ENCODE assay signal across 18 cellular contexts in genomic region chr4:1991596-1992434, GRCh38. TPM values are rescaled to one million over a fixed set of nuclear protein-coding genes. Genes with fewer than 3 reads are reported as not detected.
DNase-seq lines count a peak whose midpoint lies in the region; ATAC-seq and TF ChIP-seq lines count a peak whose summit lies in the region.
"Had no signal": no experiment of that assay in that cellular context is flagged by ENCODE, and none has a peak within 500 bp of the region (broad histone marks: within the 10 kb centered on the region; RNA-seq: fewer than 3 reads in every experiment).

No MANE protein-coding gene starts in this region.

- peaks cover 4% of the 10 kb centered on the region for H3K36me3 ChIP-seq in mucosa of stomach (ENCODE audit: control insufficient read depth, insufficient read depth, low read length)
- H3K36me3 ChIP-seq in aorta (ENCODE audit: control insufficient read depth in 1 of 2, insufficient read depth in 2 of 2, low read length in 1 of 2): peaks cover 0 to 5% of the 10 kb centered on the region in 2 donors

- H3K4me1 Mint-ChIP-seq in natural killer cell treated with Interleukin-12 subunit alpha and Interleukin-12 subunit beta and Interleukin-15 and Interleukin-18, amount 100 ng/mL, for 72 hours (ENCODE audit: low read depth in 2 of 2): peaks cover 0 to 5% of the 10 kb centered on the region in 2 donors
- H3K4me1 Mint-ChIP-seq in natural killer cell (peaks cover 10 to 12% of the 10 kb centered on the region in 2 donors), chondrocyte (ENCODE audit: low read depth) (no peaks in the 10 kb centered on the region)
- H3K4me1 Mint-ChIP-seq in activated CD4-positive, alpha-beta memory T cell treated with anti-CD3 and anti-CD28 coated beads, Interleukin-2, amount 10 ng/mL, durations not matched to agents 7 days and 5 days: no peaks in the 10 kb centered on the region
- H3K4me1 Mint-ChIP-seq: activated naive CD4-positive, alpha-beta T cell treated with anti-CD3 and anti-CD28 coated beads, Interleukin-2, amount 10 ng/mL, durations not matched to agents 7 days and 5 days had no signal

- DNase-seq in natural killer cell treated with Interleukin-12 subunit alpha and Interleukin-12 subunit beta and Interleukin-15 and Interleukin-18, amount 100 ng/mL, for 72 hours (ENCODE audit: low spot score): peak; percentile 52
- DNase-seq in natural killer cell (no peak), chondrocyte (ENCODE audit: low spot score) (peak; percentile 91), aorta (peak in 1 of 2 donors; percentile 64), NCI-H1694 (lab: John Stamatoyannopoulos, UW) (no peak), SW480 (ENCODE audit: low spot score) (no peak)
- no peak for DNase-seq in activated CD4-positive, alpha-beta memory T cell treated with anti-CD3 and anti-CD28 coated beads, Interleukin-2, amount 10 ng/mL, durations not matched to agents 7 days and 5 days
- DNase-seq: activated CD8-positive, alpha-beta memory T cell treated with anti-CD3 and anti-CD28 coated beads, Interleukin-2, amount 50 U/mL, for 4 hours; activated naive CD4-positive, alpha-beta T cell treated with anti-CD3 and anti-CD28 coated beads, Interleukin-2, amount 10 ng/mL, durations not matched to agents 7 days and 5 days; brain microvascular endothelial cell; EL; GOT3; NCI-H1436; NCI-H345; SJCRH30 had no signal

- intact Hi-C loops in natural killer cell (cut with micrococcal nuclease): no loop called here
- intact Hi-C loops in aorta (cut with DNase I): no loop called here

- WGBS in aorta, 2 donors: 93% methylated on average over 37 of the region's 37 CpGs

- H3K9me3 Mint-ChIP-seq in natural killer cell treated with Interleukin-12 subunit alpha and Interleukin-12 subunit beta and Interleukin-15 and Interleukin-18, amount 100 ng/mL, for 72 hours: no peaks in the 10 kb centered on the region
- H3K9me3 Mint-ChIP-seq in natural killer cell: no peaks in the 10 kb centered on the region
- no peaks in the 10 kb centered on the region for H3K9me3 Mint-ChIP-seq in chondrocyte (ENCODE audit: low read depth)
- peaks cover 10% of the 10 kb centered on the region for H3K9me3 Mint-ChIP-seq in activated CD4-positive, alpha-beta memory T cell treated with anti-CD3 and anti-CD28 coated beads, Interleukin-2, amount 10 ng/mL, durations not matched to agents 7 days and 5 days

- no peak overlapping the region for H3K27ac ChIP-seq in aorta (ENCODE audit: low read depth in 1 of 2, low read length in 2 of 2)
- H3K27ac ChIP-seq: brain microvascular endothelial cell, SJCRH30 had no signal

- peak; percentile 26 to 28 for ATAC-seq in natural killer cell treated with Interleukin-12 subunit alpha and Interleukin-12 subunit beta and Interleukin-15 and Interleukin-18, amount 100 ng/mL, for 72 hours
- ATAC-seq in natural killer cell (no peak), aorta (ENCODE audit: low FRiP score) (peak; percentile 44)
- ATAC-seq: activated CD4-positive, CD25-positive, alpha-beta regulatory T cell treated with anti-CD3 and anti-CD28 coated beads, Interleukin-2, amount 50 U/mL, for 24 hours had no signal

- H3K36me3 Mint-ChIP-seq in natural killer cell treated with Interleukin-12 subunit alpha and Interleukin-12 subunit beta and Interleukin-15 and Interleukin-18, amount 100 ng/mL, for 72 hours: peaks cover 7% of the 10 kb centered on the region
- H3K36me3 Mint-ChIP-seq in natural killer cell: peaks cover 9% of the 10 kb centered on the region
- H3K36me3 Mint-ChIP-seq in chondrocyte (ENCODE audit: low read depth): peaks cover 5% of the 10 kb centered on the region
- H3K36me3 Mint-ChIP-seq in activated CD4-positive, alpha-beta memory T cell treated with anti-CD3 and anti-CD28 coated beads, Interleukin-2, amount 10 ng/mL, durations not matched to agents 7 days and 5 days (ENCODE audit: low read depth): peaks cover 32% of the 10 kb centered on the region

- peak overlapping the region; percentile 28 for H3K9ac ChIP-seq in mucosa of stomach (ENCODE audit: low read length)

- TF ChIP-seq CTCF in natural killer cell (IDR thresholded peaks at IDR 0.05) (no peak), chondrocyte (IDR thresholded peaks at IDR 0.05) (no peak)

- H3K27ac Mint-ChIP-seq in natural killer cell treated with Interleukin-12 subunit alpha and Interleukin-12 subunit beta and Interleukin-15 and Interleukin-18, amount 100 ng/mL, for 72 hours: no peak overlapping the region
- no peak overlapping the region for H3K27ac Mint-ChIP-seq in natural killer cell
- no peak overlapping the region for H3K27ac Mint-ChIP-seq in chondrocyte (ENCODE audit: unreplicated experiment)
- no peak overlapping the region for H3K27ac Mint-ChIP-seq in activated CD4-positive, alpha-beta memory T cell treated with anti-CD3 and anti-CD28 coated beads, Interleukin-2, amount 10 ng/mL, durations not matched to agents 7 days and 5 days
- H3K27ac Mint-ChIP-seq: activated naive CD4-positive, alpha-beta T cell treated with anti-CD3 and anti-CD28 coated beads, Interleukin-2, amount 10 ng/mL, durations not matched to agents 7 days and 5 days had no signal

- CTCF ChIA-PET in activated CD4-positive, alpha-beta memory T cell treated with anti-CD3 and anti-CD28 coated beads, Interleukin-2, amount 10 ng/mL, durations not matched to agents 7 days and 5 days (lab: Charles Lee): no interaction called here

- POLR2A ChIA-PET in activated CD4-positive, alpha-beta memory T cell treated with anti-CD3 and anti-CD28 coated beads, Interleukin-2, amount 10 ng/mL, durations not matched to agents 7 days and 5 days (lab: Charles Lee): no interaction called here

- H3K27me3 Mint-ChIP-seq in natural killer cell treated with Interleukin-12 subunit alpha and Interleukin-12 subunit beta and Interleukin-15 and Interleukin-18, amount 100 ng/mL, for 72 hours: no peaks in the 10 kb centered on the region
- no peaks in the 10 kb centered on the region for H3K27me3 Mint-ChIP-seq in natural killer cell (ENCODE audit: low read depth in 2 of 2)
- H3K27me3 Mint-ChIP-seq in chondrocyte (ENCODE audit: low read depth): no peaks in the 10 kb centered on the region
- no peaks in the 10 kb centered on the region for H3K27me3 Mint-ChIP-seq in activated CD4-positive, alpha-beta memory T cell treated with anti-CD3 and anti-CD28 coated beads, Interleukin-2, amount 10 ng/mL, durations not matched to agents 7 days and 5 days
- H3K27me3 Mint-ChIP-seq: activated naive CD4-positive, alpha-beta T cell treated with anti-CD3 and anti-CD28 coated beads, Interleukin-2, amount 10 ng/mL, durations not matched to agents 7 days and 5 days; progenitor cell of endocrine pancreas had no signal

- no peaks in the 10 kb centered on the region for H3K27me3 ChIP-seq in mucosa of stomach (ENCODE audit: control insufficient read depth, insufficient read depth, low read length)
- no peaks in the 10 kb centered on the region for H3K27me3 ChIP-seq in aorta (ENCODE audit: control insufficient read depth in 1 of 2, insufficient read depth in 2 of 2, low read length in 1 of 2)
- H3K27me3 ChIP-seq: brain microvascular endothelial cell, SJCRH30 had no signal

- H3K9me3 ChIP-seq in mucosa of stomach (ENCODE audit: control insufficient read depth, low read length) (no peaks in the 10 kb centered on the region), aorta (ENCODE audit: control insufficient read depth, low read length) (no peaks in the 10 kb centered on the region)
- H3K9me3 ChIP-seq: SJCRH30 had no signal

- H3K4me3 ChIP-seq in mucosa of stomach (ENCODE audit: low read length) (no peak overlapping the region), aorta (ENCODE audit: low read length in 2 of 2) (no peak overlapping the region)
- H3K4me3 ChIP-seq: SJCRH30 had no signal

- H3K4me3 Mint-ChIP-seq in natural killer cell treated with Interleukin-12 subunit alpha and Interleukin-12 subunit beta and Interleukin-15 and Interleukin-18, amount 100 ng/mL, for 72 hours: no peak overlapping the region
- H3K4me3 Mint-ChIP-seq in natural killer cell (no peak overlapping the region), chondrocyte (ENCODE audit: unreplicated experiment) (no peak overlapping the region)
- no peak overlapping the region for H3K4me3 Mint-ChIP-seq in activated CD4-positive, alpha-beta memory T cell treated with anti-CD3 and anti-CD28 coated beads, Interleukin-2, amount 10 ng/mL, durations not matched to agents 7 days and 5 days
- H3K4me3 Mint-ChIP-seq: activated naive CD4-positive, alpha-beta T cell treated with anti-CD3 and anti-CD28 coated beads, Interleukin-2, amount 10 ng/mL, durations not matched to agents 7 days and 5 days had no signal

- H3K4me1 ChIP-seq in mucosa of stomach (ENCODE audit: control insufficient read depth, insufficient read depth, low read length) (peaks cover 11% of the 10 kb centered on the region), aorta (ENCODE audit: control insufficient read depth in 1 of 2, insufficient read depth in 2 of 2, low read length in 2 of 2) (no peaks in the 10 kb centered on the region)
- H3K4me1 ChIP-seq: SJCRH30 had no signal

RNA-seq across cellular contexts. Expression of gene NELFA, which starts 17.0 kb away (rescaled TPM):
- 10 to 100 TPM; 29.6 to 59.3 TPM for total RNA-seq in natural killer cell treated with Interleukin-12 subunit alpha and Interleukin-12 subunit beta and Interleukin-15 and Interleukin-18, amount 100 ng/mL, for 72 hours
- total RNA-seq in natural killer cell (10 to 100 TPM; 38.7 to 47.6 (median 46.0) TPM), chondrocyte (23.5 to 25.6 TPM (median 24.0 TPM) in 3 replicates), aorta (10 to 100 TPM; 17.7 to 27.4 TPM)
- polyA plus RNA-seq in aorta: 10 to 100 TPM in 1 of 2 donors, 1 to 10 TPM in 1; 5.8 to 21.7 TPM
- total RNA-seq in activated CD4-positive, alpha-beta memory T cell treated with anti-CD3 and anti-CD28 coated beads, Interleukin-2, amount 10 ng/mL, durations not matched to agents 7 days and 5 days: 10 to 100 TPM; 34.2 to 36.0 TPM

Comparison
In these comparisons a context has a peak if more than half of its experiments do, and no peak if none do; other contexts are left out.
1. ATAC-seq: peak in natural killer cell treated with Interleukin-12 subunit alpha and Interleukin-12 subunit beta and Interleukin-15 and Interleukin-18, amount 100 ng/mL, for 72 hours (2 of 2) and aorta (single experiment); none in natural killer cell (0 of 3).
2. DNase-seq: peak in natural killer cell treated with Interleukin-12 subunit alpha and Interleukin-12 subunit beta and Interleukin-15 and Interleukin-18, amount 100 ng/mL, for 72 hours (single experiment) and chondrocyte (single experiment); none in natural killer cell (single experiment), NCI-H1694 (single experiment), activated CD4-positive, alpha-beta memory T cell treated with anti-CD3 and anti-CD28 coated beads, Interleukin-2, amount 10 ng/mL, durations not matched to agents 7 days and 5 days (single experiment) and SW480 (single experiment).